8 cellular contexts compared by ENCODE assay signal in the genomic region with DNA sequence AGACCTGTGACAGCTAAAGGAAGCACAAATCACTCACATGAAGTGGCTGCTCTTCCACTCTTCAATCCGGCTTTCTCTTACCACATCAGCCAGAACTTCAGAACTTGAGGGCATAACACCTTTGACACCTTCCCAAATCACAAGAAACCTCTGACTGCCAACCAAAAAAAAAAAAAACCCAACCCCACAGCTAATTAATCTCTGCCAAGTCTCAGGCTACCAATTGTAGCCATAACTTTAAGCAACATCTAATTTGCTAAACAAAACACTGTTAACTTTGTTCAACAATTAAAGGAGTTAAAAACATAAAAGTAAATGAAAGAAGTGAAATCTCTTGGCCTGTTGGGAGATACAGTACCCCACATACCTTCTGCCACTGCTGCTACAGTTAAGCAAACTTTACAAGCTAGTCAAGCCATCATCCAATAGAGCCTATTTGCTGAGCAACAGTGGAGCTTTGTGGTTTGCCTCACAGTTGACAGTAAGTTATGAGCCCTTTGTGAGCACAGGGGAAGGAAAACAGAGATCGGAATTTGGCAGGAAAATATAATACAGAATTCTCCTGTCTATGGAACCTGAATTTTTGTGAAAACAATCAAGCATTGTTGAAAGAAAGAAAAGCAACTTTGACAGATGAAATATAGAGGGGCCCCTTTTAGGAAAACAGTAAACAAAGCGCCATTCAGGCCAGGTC. TPM values are rescaled to one million over a fixed set of nuclear protein-coding genes. Genes with fewer than 3 reads are reported as not detected.
DNase-seq lines count a peak whose midpoint lies in the region; ATAC-seq lines count a peak whose summit lies in the region.

A gene (minus strand): TSS at position 490 of the 694 bp plus-strand sequence. CDS start 15,298 bp downstream, outside the sequence.

- ATAC-seq in GM18867 (IDR thresholded peaks at IDR 0.05; ENCODE audit: unreplicated experiment): no peak
- ATAC-seq in GM18873 (IDR thresholded peaks at IDR 0.05; ENCODE audit: low FRiP score, unreplicated experiment): no peak

- DNase-seq in NCI-H446 (lab: John Stamatoyannopoulos, UW) (peak; percentile 54 to 58), cerebellum (ENCODE audit: low spot score) (no peak), kidney tubule cell (ENCODE audit: low spot score) (peak; percentile 3), superior temporal gyrus (ENCODE audit: extremely low spot score) (peak; percentile 61), NCI-H2081 treated with DMSO at 0.1 percent for 48 hours (lab: John Stamatoyannopoulos, UW) (no peak)
- no peak for DNase-seq in effector CD4-positive, alpha-beta T cell

RNA-seq across cellular contexts. Expression of the gene that starts here (rescaled TPM):
- 33.4 TPM for total RNA-seq in cerebellum

Comparison
In these comparisons a context has a peak if more than half of its experiments do, and no peak if none do; other contexts are left out.
1. DNase-seq: peak in NCI-H446 (2 of 2), kidney tubule cell (single experiment) and superior temporal gyrus (single experiment); none in cerebellum (single experiment), effector CD4-positive, alpha-beta T cell (single experiment) and NCI-H2081 treated with DMSO at 0.1 percent for 48 hours (single experiment).